ENCODE assay signal across 29 cellular contexts in genomic region chr7:85736085-85736484, GRCh38.
"Had no signal": no experiment of that assay in that cellular context is flagged by ENCODE, and none has a peak within 500 bp of the region (broad histone marks: within the 10 kb centered on the region; RNA-seq: fewer than 3 reads in every experiment).

No MANE protein-coding gene starts in this region.

- H3K27me3 Mint-ChIP-seq: activated CD4-positive, alpha-beta memory T cell treated with anti-CD3 and anti-CD28 coated beads, Interleukin-2, amount 10 ng/mL, durations not matched to agents 7 days and 5 days; activated CD4-positive, alpha-beta T cell treated with anti-CD3 and anti-CD28 coated beads for 36 hours; activated naive CD8-positive, alpha-beta T cell; activated T-helper 17 cell treated with anti-CD3 and anti-CD28 coated beads, Interleukin-2, amount 50 U/mL, for 72 hours; IgD-negative memory B cell had no signal

- H3K27ac Mint-ChIP-seq: activated CD4-positive, alpha-beta memory T cell treated with anti-CD3 and anti-CD28 coated beads, Interleukin-2, amount 10 ng/mL, durations not matched to agents 7 days and 5 days; activated CD4-positive, alpha-beta T cell treated with anti-CD3 and anti-CD28 coated beads for 36 hours; activated naive CD4-positive, alpha-beta T cell treated with anti-CD3 and anti-CD28 coated beads for 36 hours; activated naive CD8-positive, alpha-beta T cell; activated T-helper 17 cell treated with anti-CD3 and anti-CD28 coated beads, Interleukin-2, amount 50 U/mL, for 72 hours; IgD-negative memory B cell had no signal

- H3K36me3 Mint-ChIP-seq: activated naive CD8-positive, alpha-beta T cell; IgD-negative memory B cell had no signal

- ATAC-seq: activated CD4-positive, alpha-beta T cell treated with anti-CD3 and anti-CD28 coated beads for 36 hours; activated T-helper 17 cell treated with anti-CD3 and anti-CD28 coated beads, Interleukin-2, amount 50 U/mL, for 72 hours; SK-N-SH treated with all-trans-retinoic acid at 6 μM for 48 hours had no signal

- H3K4me1 Mint-ChIP-seq: activated CD4-positive, alpha-beta memory T cell treated with anti-CD3 and anti-CD28 coated beads, Interleukin-2, amount 10 ng/mL, durations not matched to agents 7 days and 5 days; activated CD4-positive, alpha-beta T cell treated with anti-CD3 and anti-CD28 coated beads for 36 hours; activated T-helper 17 cell treated with anti-CD3 and anti-CD28 coated beads, Interleukin-2, amount 50 U/mL, for 72 hours; IgD-negative memory B cell had no signal

- H3K4me3 ChIP-seq: cardiac muscle cell, SJSA1 had no signal

- H3K27me3 ChIP-seq: brain microvascular endothelial cell, cardiac muscle cell, SJSA1 had no signal

- H3K9me3 ChIP-seq: SJSA1 had no signal

- H3K4me3 Mint-ChIP-seq: activated CD4-positive, alpha-beta memory T cell treated with anti-CD3 and anti-CD28 coated beads, Interleukin-2, amount 10 ng/mL, durations not matched to agents 7 days and 5 days; activated CD4-positive, alpha-beta T cell treated with anti-CD3 and anti-CD28 coated beads for 36 hours; activated naive CD4-positive, alpha-beta T cell treated with anti-CD3 and anti-CD28 coated beads for 36 hours; activated naive CD8-positive, alpha-beta T cell; activated T-helper 17 cell treated with anti-CD3 and anti-CD28 coated beads, Interleukin-2, amount 50 U/mL, for 72 hours; IgD-negative memory B cell had no signal

- H3K27ac ChIP-seq: brain microvascular endothelial cell, cardiac muscle cell, SJSA1, WERI-Rb-1 had no signal

- DNase-seq: activated CD4-positive, alpha-beta memory T cell treated with anti-CD3 and anti-CD28 coated beads, Interleukin-2, amount 10 ng/mL, durations not matched to agents 7 days and 5 days; activated CD4-positive, alpha-beta T cell treated with anti-CD3 and anti-CD28 coated beads for 36 hours; activated CD4-positive, alpha-beta T cell treated with anti-CD3 and anti-CD28 coated beads, Interleukin-2, amount 50 U/mL, for 1 hour; activated gamma-delta T cell; activated naive CD4-positive, alpha-beta T cell treated with anti-CD3 and anti-CD28 coated beads for 36 hours; activated T-cell treated with anti-CD3 and anti-CD28 coated beads for 4 hours; activated T-cell treated with anti-CD3 and anti-CD28 coated beads, Interleukin-2, amount 50 U/mL, for 48 hours; amygdala; brain microvascular endothelial cell; KG1; NCI-H1048; NCI-H146; NCI-H187 treated with DMSO at 0.1 percent for 48 hours; NCI-H2081 treated with DMSO at 0.1 percent for 48 hours; NCI-H2171 treated with DMSO at 0.1 percent for 48 hours; NCI-H345; NCI-H510A; NCI-H526 treated with DMSO at 0.1 percent for 48 hours; NCI-H82; NK-92 treated with Interleukin-12 subunit alpha and Interleukin-12 subunit beta, amount 100 ng/mL, for 24 hours; SHP77; SW 1271; WERI-Rb-1 had no signal

- H3K4me1 ChIP-seq: SJSA1 had no signal

- H3K36me3 ChIP-seq: brain microvascular endothelial cell, cardiac muscle cell, SJSA1, WERI-Rb-1 had no signal
